ENCODE assay signal across 14 cellular contexts in genomic region chr11:116243975-116244374, GRCh38.
A peak's percentile ranks its signal among the peaks of the same experiment; 100 is the strongest.
DNase-seq lines count a peak whose midpoint lies in the region; ATAC-seq and TF ChIP-seq lines count a peak whose summit lies in the region.
"Had no signal": no experiment of that assay in that cellular context is flagged by ENCODE, and none has a peak within 500 bp of the region (broad histone marks: within the 10 kb centered on the region; RNA-seq: fewer than 3 reads in every experiment).

No MANE protein-coding gene starts in this region.

- H3K79me2 ChIP-seq in GM23338 (replicated peaks; ENCODE audit: insufficient read depth) (no peaks in the 10 kb centered on the region), neural progenitor cell (ENCODE audit: low read depth) (no peaks in the 10 kb centered on the region)

- H2AFZ ChIP-seq in GM23338 (no peak overlapping the region), neural progenitor cell (replicated peaks) (peak overlapping the region; percentile 11)

- H3K9me2 ChIP-seq in GM23338 (ENCODE audit: insufficient read depth) = no peaks in the 10 kb centered on the region

- H3K27me3 ChIP-seq in GM23338 (ENCODE audit: insufficient read depth) = no peaks in the 10 kb centered on the region
- H3K27me3 ChIP-seq in H7 (ENCODE audit: control insufficient read depth, insufficient read depth, low read length) = no peaks in the 10 kb centered on the region
- no peaks in the 10 kb centered on the region for H3K27me3 ChIP-seq in neural progenitor cell

- H3K27me3 Mint-ChIP-seq in GM23338 (ENCODE audit: insufficient read depth, low read depth, poor library complexity) (peaks cover 6% of the 10 kb centered on the region), brain (no peaks in the 10 kb centered on the region), neural progenitor cell (ENCODE audit: insufficient read depth, low read depth) (peaks cover 9% of the 10 kb centered on the region)

- H3K4me1 Mint-ChIP-seq in GM23338 (peaks cover 12% of the 10 kb centered on the region), brain (peaks cover 48% of the 10 kb centered on the region), neural progenitor cell (peaks cover 28% of the 10 kb centered on the region)

- no peak for DNase-seq in GM23338 (ENCODE audit: low spot score)
- DNase-seq in H7 = peak; percentile 51
- DNase-seq in neural progenitor cell (ENCODE audit: low spot score) = no peak
- no peak for DNase-seq in stimulated activated CD8-positive, alpha-beta memory T cell treated with anti-CD3 and anti-CD28 coated beads, Interleukin-4, amount 100 ng/mL, for 48 hours
- DNase-seq: C1 segment of cervical spinal cord; Caco-2; CD8-positive, alpha-beta T cell; DMS153; DND-41; GOT3; HCEC 1CT had no signal

- H3K4me2 ChIP-seq in GM23338 (no peak overlapping the region), neural progenitor cell (no peak overlapping the region)

- peak; percentile 70 for ATAC-seq in GM23338
- no peak for ATAC-seq in GM19395 (IDR thresholded peaks at IDR 0.05; ENCODE audit: unreplicated experiment)
- ATAC-seq in HG02623 (IDR thresholded peaks at IDR 0.05; ENCODE audit: unreplicated experiment) = no peak
- ATAC-seq: CD8-positive, alpha-beta T cell had no signal

- H3K27ac ChIP-seq in GM23338 (ENCODE audit: low read depth) (no peak overlapping the region), neural progenitor cell (no peak overlapping the region)

- H3K36me3 Mint-ChIP-seq in GM23338 (ENCODE audit: low read depth) (no peaks in the 10 kb centered on the region), brain (no peaks in the 10 kb centered on the region), neural progenitor cell (no peaks in the 10 kb centered on the region)
- H3K36me3 Mint-ChIP-seq: CD8-positive, alpha-beta T cell had no signal

- H3K9me3 Mint-ChIP-seq in GM23338 = no peaks in the 10 kb centered on the region; the same call in 2 of the 3 replicates
- peaks cover 0 to 2% (median 0%) of the 10 kb centered on the region in 5 experiments for H3K9me3 Mint-ChIP-seq in brain
- H3K9me3 Mint-ChIP-seq in neural progenitor cell = no peaks in the 10 kb centered on the region
- H3K9me3 Mint-ChIP-seq: CD8-positive, alpha-beta T cell had no signal

- H3K36me3 ChIP-seq in GM23338 (ENCODE audit: insufficient read depth) (no peaks in the 10 kb centered on the region), H7 (replicated peaks; ENCODE audit: control insufficient read depth, insufficient read depth, low read length) (no peaks in the 10 kb centered on the region), neural progenitor cell (no peaks in the 10 kb centered on the region)

- H3F3A ChIP-seq in GM23338 (replicated peaks; ENCODE audit: low read depth) (no peaks in the 10 kb centered on the region), neural progenitor cell (ENCODE audit: low read depth) (no peaks in the 10 kb centered on the region)

- H3K9ac ChIP-seq in neural progenitor cell = no peak overlapping the region

- H3K27ac Mint-ChIP-seq in GM23338 (no peak overlapping the region), brain (peak overlapping the region in 3 of 5 experiments; percentile 23 to 80 (median 62)), neural progenitor cell (peak overlapping the region; percentile 47)
- H3K27ac Mint-ChIP-seq: CD8-positive, alpha-beta T cell had no signal

- H3K4me1 ChIP-seq in GM23338 (ENCODE audit: insufficient read depth) (peaks cover 13% of the 10 kb centered on the region; the same call in 1 of the 2 replicates), neural progenitor cell (peaks cover 8% of the 10 kb centered on the region)
- H3K4me1 ChIP-seq: Caco-2 had no signal

- no peaks in the 10 kb centered on the region for H3K9me3 ChIP-seq in neural progenitor cell (ENCODE audit: low read depth)
- H3K9me3 ChIP-seq: Caco-2 had no signal

- no peak overlapping the region for H3K4me3 Mint-ChIP-seq in GM23338
- H3K4me3 Mint-ChIP-seq in brain = no peak overlapping the region
- no peak overlapping the region for H3K4me3 Mint-ChIP-seq in neural progenitor cell
- H3K4me3 Mint-ChIP-seq: CD8-positive, alpha-beta T cell had no signal

- H3K4me3 ChIP-seq in GM23338 = no peak overlapping the region
- no peak overlapping the region for H3K4me3 ChIP-seq in H7 (ENCODE audit: insufficient read depth, low read depth, low read length)
- no peak overlapping the region for H3K4me3 ChIP-seq in neural progenitor cell

- H4K20me1 ChIP-seq in GM23338 (replicated peaks; ENCODE audit: insufficient read depth) (no peaks in the 10 kb centered on the region), neural progenitor cell (ENCODE audit: low read depth) (no peaks in the 10 kb centered on the region)

- TF ChIP-seq CTCF in GM23338 (conservative IDR thresholded peaks at IDR 0.05; ENCODE audit: low read depth in 2 of 2) (no peak), brain (conservative IDR thresholded peaks at IDR 0.05) (no peak), neural progenitor cell (IDR thresholded peaks at IDR 0.05) (no peak)

TF ChIP-seq in GM23338, 12 proteins besides CTCF, POLR2A, EP300 and RAD21 (continues in another document):
- TF ChIP-seq NANOG (IDR thresholded peaks at IDR 0.05; ENCODE audit: borderline replicate concordance) (no peak), POLR2AphosphoS5 (IDR thresholded peaks at IDR 0.05; ENCODE audit: low read depth) (no peak), ZNF462 (CRISPR knock-in tag; IDR thresholded peaks at IDR 0.05) (no peak), ZNF331 (CRISPR knock-in tag; IDR thresholded peaks at IDR 0.05; ENCODE audit: low read depth) (no peak), EZH2 (IDR thresholded peaks at IDR 0.05; ENCODE audit: low read depth, unreplicated experiment) (no peak), JUNB (IDR thresholded peaks at IDR 0.05; ENCODE audit: unreplicated experiment) (no peak), ETS1 (IDR thresholded peaks at IDR 0.05) (no peak), STAT1 (IDR thresholded peaks at IDR 0.05; ENCODE audit: unreplicated experiment) (no peak)
